In genomic region chr3:186220886-186221285, GRCh38 we compare ENCODE assay signal across 1 cellular context.
TF ChIP-seq lines count a peak whose summit lies in the region.

No MANE protein-coding gene starts in this region.

TF ChIP-seq in GM12878, 131 proteins besides CTCF, POLR2A, EP300 and RAD21:
- no peak for TF ChIP-seq TCF3 (IDR thresholded peaks at IDR 0.05; ENCODE audit: borderline replicate concordance, insufficient read depth, low read depth, low read length)
- TF ChIP-seq, protein P1, sequence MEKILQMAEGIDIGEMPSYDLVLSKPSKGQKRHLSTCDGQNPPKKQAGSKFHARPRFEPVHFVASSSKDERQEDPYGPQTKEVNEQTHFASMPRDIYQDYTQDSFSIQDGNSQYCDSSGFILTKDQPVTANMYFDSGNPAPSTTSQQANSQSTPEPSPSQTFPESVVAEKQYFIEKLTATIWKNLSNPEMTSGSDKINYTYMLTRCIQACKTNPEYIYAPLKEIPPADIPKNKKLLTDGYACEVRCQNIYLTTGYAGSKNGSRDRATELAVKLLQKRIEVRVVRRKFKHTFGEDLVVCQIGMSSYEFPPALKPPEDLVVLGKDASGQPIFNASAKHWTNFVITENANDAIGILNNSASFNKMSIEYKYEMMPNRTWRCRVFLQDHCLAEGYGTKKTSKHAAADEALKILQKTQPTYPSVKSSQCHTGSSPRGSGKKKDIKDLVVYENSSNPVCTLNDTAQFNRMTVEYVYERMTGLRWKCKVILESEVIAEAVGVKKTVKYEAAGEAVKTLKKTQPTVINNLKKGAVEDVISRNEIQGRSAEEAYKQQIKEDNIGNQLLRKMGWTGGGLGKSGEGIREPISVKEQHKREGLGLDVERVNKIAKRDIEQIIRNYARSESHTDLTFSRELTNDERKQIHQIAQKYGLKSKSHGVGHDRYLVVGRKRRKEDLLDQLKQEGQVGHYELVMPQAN (conservative IDR thresholded peaks at IDR 0.05), result no peak
- no peak for TF ChIP-seq PKNOX1 (IDR thresholded peaks at IDR 0.05)
- no peak for TF ChIP-seq IRF5 (IDR thresholded peaks at IDR 0.05; ENCODE audit: borderline replicate concordance)
- no peak for TF ChIP-seq ATF2 (IDR thresholded peaks at IDR 0.05; ENCODE audit: low read length)
- TF ChIP-seq ZNF384 (IDR thresholded peaks at IDR 0.05; ENCODE audit: borderline replicate concordance, low read depth, low read length), result no peak
- TF ChIP-seq IKZF2 (IDR thresholded peaks at IDR 0.05), result no peak
- TF ChIP-seq PBX3 (IDR thresholded peaks at IDR 0.05; ENCODE audit: insufficient replicate concordance, low read depth, low read length), result no peak
- TF ChIP-seq STAT1 (conservative IDR thresholded peaks at IDR 0.05), result no peak
- no peak for TF ChIP-seq SMC3 (IDR thresholded peaks at IDR 0.05; ENCODE audit: borderline replicate concordance, low read length)
- no peak for TF ChIP-seq CHD1 (IDR thresholded peaks at IDR 0.05; ENCODE audit: low read depth, low read length)
- no peak for TF ChIP-seq GATAD2B (conservative IDR thresholded peaks at IDR 0.05; ENCODE audit: low read depth)
- no peak for TF ChIP-seq TARDBP (IDR thresholded peaks at IDR 0.05; ENCODE audit: borderline replicate concordance)
- TF ChIP-seq HCFC1 (IDR thresholded peaks at IDR 0.05; ENCODE audit: low read length), result no peak
- TF ChIP-seq DPF2 (IDR thresholded peaks at IDR 0.05), result no peak
